In genomic region chr2:80030135-80030534, GRCh38 we compare ENCODE assay signal across 2 cellular contexts.
TF ChIP-seq lines count a peak whose summit lies in the region.

No MANE protein-coding gene starts in this region.

TF ChIP-seq in IMR-90, 13 proteins besides CTCF, POLR2A, EP300 and RAD21:
- TF ChIP-seq MAZ (IDR thresholded peaks at IDR 0.05; ENCODE audit: borderline replicate concordance, low read depth, low read length) (no peak), RFX5 (IDR thresholded peaks at IDR 0.05; ENCODE audit: low read depth, low read length) (no peak), RCOR1 (IDR thresholded peaks at IDR 0.05; ENCODE audit: insufficient replicate concordance, low read length) (no peak), FOS (IDR thresholded peaks at IDR 0.05; ENCODE audit: low read depth, low read length) (no peak), CEBPB (IDR thresholded peaks at IDR 0.05; ENCODE audit: low read depth, low read length) (no peak), SMC3 (IDR thresholded peaks at IDR 0.05; ENCODE audit: low read depth, low read length) (no peak), CHD1 (IDR thresholded peaks at IDR 0.05; ENCODE audit: low read depth, low read length) (no peak), NFE2L2 (IDR thresholded peaks at IDR 0.05; ENCODE audit: low read depth, low read length) (no peak), BHLHE40 (IDR thresholded peaks at IDR 0.05; ENCODE audit: low read depth, low read length) (no peak), MAFK (IDR thresholded peaks at IDR 0.05; ENCODE audit: low read depth, low read length) (no peak)
- TF ChIP-seq, protein P1, sequence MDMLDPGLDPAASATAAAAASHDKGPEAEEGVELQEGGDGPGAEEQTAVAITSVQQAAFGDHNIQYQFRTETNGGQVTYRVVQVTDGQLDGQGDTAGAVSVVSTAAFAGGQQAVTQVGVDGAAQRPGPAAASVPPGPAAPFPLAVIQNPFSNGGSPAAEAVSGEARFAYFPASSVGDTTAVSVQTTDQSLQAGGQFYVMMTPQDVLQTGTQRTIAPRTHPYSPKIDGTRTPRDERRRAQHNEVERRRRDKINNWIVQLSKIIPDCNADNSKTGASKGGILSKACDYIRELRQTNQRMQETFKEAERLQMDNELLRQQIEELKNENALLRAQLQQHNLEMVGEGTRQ (IDR thresholded peaks at IDR 0.05; ENCODE audit: low read depth, low read length) = no peak
- TF ChIP-seq, protein P2, sequence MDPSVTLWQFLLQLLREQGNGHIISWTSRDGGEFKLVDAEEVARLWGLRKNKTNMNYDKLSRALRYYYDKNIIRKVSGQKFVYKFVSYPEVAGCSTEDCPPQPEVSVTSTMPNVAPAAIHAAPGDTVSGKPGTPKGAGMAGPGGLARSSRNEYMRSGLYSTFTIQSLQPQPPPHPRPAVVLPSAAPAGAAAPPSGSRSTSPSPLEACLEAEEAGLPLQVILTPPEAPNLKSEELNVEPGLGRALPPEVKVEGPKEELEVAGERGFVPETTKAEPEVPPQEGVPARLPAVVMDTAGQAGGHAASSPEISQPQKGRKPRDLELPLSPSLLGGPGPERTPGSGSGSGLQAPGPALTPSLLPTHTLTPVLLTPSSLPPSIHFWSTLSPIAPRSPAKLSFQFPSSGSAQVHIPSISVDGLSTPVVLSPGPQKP (IDR thresholded peaks at IDR 0.05; ENCODE audit: borderline replicate concordance, low read depth, low read length) = no peak

TF ChIP-seq in H1, 55 proteins besides CTCF, POLR2A, EP300 and RAD21:
- TF ChIP-seq RNF2 (IDR thresholded peaks at IDR 0.05; ENCODE audit: borderline replicate concordance, low read depth, low read length, missing control alignments, poor library complexity, severe bottlenecking) (no peak), BCL11A (IDR thresholded peaks at IDR 0.05; ENCODE audit: low read depth in 2 of 2, low read length in 2 of 2) (no peak), EZH2 (IDR thresholded peaks at IDR 0.05; ENCODE audit: low read depth, low read length, severe bottlenecking) (no peak), FOSL1 (IDR thresholded peaks at IDR 0.05; ENCODE audit: insufficient read depth, low read depth, low read length) (no peak), BACH1 (IDR thresholded peaks at IDR 0.05; ENCODE audit: low read length) (no peak), BRCA1 (IDR thresholded peaks at IDR 0.05; ENCODE audit: low read depth, low read length) (no peak), JUN (IDR thresholded peaks at IDR 0.05; ENCODE audit: low read depth, low read length) (no peak), RXRA (IDR thresholded peaks at IDR 0.05; ENCODE audit: insufficient read depth, low read depth, low read length) (no peak), SIN3A (conservative IDR thresholded peaks at IDR 0.05 in 1 of 2, IDR thresholded peaks at IDR 0.05 in 1 of 2; ENCODE audit: low read depth in 1 of 2, low read length in 2 of 2) (no peak), SUZ12 (IDR thresholded peaks at IDR 0.05; ENCODE audit: low read length) (no peak), POU5F1 (IDR thresholded peaks at IDR 0.05; ENCODE audit: low read depth, low read length) (no peak), NANOG (IDR thresholded peaks at IDR 0.05; ENCODE audit: insufficient read depth, low read depth, low read length, poor library complexity, severe bottlenecking) (no peak), GABPA (IDR thresholded peaks at IDR 0.05; ENCODE audit: borderline replicate concordance, insufficient read depth, low read length) (no peak), TBP (IDR thresholded peaks at IDR 0.05; ENCODE audit: low read depth, low read length) (no peak), MAFK (IDR thresholded peaks at IDR 0.05; ENCODE audit: low read depth, low read length) (no peak), HDAC2 (IDR thresholded peaks at IDR 0.05; ENCODE audit: borderline replicate concordance in 1 of 2, low read depth in 2 of 2, low read length in 2 of 2) (no peak), RBBP5 (IDR thresholded peaks at IDR 0.05; ENCODE audit: borderline replicate concordance, low read depth, low read length) (no peak), CHD2 (IDR thresholded peaks at IDR 0.05; ENCODE audit: low read length) (no peak), SRF (IDR thresholded peaks at IDR 0.05; ENCODE audit: low read depth, low read length) (no peak)
- TF ChIP-seq, protein P3, sequence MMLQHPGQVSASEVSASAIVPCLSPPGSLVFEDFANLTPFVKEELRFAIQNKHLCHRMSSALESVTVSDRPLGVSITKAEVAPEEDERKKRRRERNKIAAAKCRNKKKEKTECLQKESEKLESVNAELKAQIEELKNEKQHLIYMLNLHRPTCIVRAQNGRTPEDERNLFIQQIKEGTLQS (IDR thresholded peaks at IDR 0.05; ENCODE audit: insufficient read depth, low read depth, low read length) = no peak
